In the genomic region with DNA sequence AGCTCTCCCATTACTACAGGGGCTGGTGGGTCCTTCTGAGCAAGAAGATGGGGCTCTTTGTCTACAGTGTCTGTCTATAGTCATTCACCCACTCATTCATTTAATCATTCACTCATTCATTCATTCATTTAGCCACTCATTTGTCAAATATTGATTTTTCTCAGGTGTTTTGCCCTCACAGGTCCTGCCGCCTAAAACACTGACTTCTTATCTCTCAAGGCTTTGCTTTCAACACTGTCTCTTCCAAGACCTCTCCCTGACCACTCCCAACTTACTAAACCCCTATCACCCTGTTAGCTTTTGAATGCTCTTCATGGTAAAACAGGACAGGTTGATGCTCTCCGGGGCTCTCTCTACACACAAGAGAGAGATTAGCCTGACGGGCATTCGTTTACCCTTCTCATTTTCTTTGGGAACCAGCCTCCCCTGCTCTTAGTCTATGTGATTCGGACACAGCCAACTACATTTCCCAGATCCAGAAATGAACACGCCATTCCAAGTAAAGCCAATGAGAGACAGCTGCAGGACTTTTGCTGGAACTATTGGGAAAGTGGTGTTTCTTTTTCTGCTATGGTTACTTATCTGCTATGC, we compare ENCODE assay signal across 1 cellular context.
TF ChIP-seq lines count a peak whose summit lies in the region.

No MANE protein-coding gene starts in this region.

TF ChIP-seq in K562, 482 proteins besides CTCF, POLR2A, EP300 and RAD21 (continued from another document):
- TF ChIP-seq, protein P1, sequence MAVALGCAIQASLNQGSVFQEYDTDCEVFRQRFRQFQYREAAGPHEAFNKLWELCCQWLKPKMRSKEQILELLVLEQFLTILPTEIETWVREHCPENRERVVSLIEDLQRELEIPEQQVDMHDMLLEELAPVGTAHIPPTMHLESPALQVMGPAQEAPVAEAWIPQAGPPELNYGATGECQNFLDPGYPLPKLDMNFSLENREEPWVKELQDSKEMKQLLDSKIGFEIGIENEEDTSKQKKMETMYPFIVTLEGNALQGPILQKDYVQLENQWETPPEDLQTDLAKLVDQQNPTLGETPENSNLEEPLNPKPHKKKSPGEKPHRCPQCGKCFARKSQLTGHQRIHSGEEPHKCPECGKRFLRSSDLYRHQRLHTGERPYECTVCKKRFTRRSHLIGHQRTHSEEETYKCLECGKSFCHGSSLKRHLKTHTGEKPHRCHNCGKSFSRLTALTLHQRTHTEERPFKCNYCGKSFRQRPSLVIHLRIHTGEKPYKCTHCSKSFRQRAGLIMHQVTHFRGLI (CRISPR knock-in tag; IDR thresholded peaks at IDR 0.05) = no peak
- TF ChIP-seq CHD1 (IDR thresholded peaks at IDR 0.05; ENCODE audit: low read length) (no peak), SMC3 (conservative IDR thresholded peaks at IDR 0.05; ENCODE audit: insufficient read depth, low read depth, low read length) (no peak), CBFA2T3 (IDR thresholded peaks at IDR 0.05) (no peak), TEAD1 (CRISPR knock-in tag; IDR thresholded peaks at IDR 0.05) (no peak), MCM5 (IDR thresholded peaks at IDR 0.05; ENCODE audit: low read depth) (no peak), SMAD4 (CRISPR knock-in tag; conservative IDR thresholded peaks at IDR 0.05) (no peak), U2AF2 (optimal IDR thresholded peaks at IDR 0.05; ENCODE audit: low read depth, low read length) (no peak), NCOA1 (IDR thresholded peaks at IDR 0.05; ENCODE audit: low read depth) (no peak), TARDBP (IDR thresholded peaks at IDR 0.05) (no peak), FOXK1 (CRISPR knock-in tag; IDR thresholded peaks at IDR 0.05; ENCODE audit: borderline replicate concordance) (no peak)
- TF ChIP-seq, protein P2, sequence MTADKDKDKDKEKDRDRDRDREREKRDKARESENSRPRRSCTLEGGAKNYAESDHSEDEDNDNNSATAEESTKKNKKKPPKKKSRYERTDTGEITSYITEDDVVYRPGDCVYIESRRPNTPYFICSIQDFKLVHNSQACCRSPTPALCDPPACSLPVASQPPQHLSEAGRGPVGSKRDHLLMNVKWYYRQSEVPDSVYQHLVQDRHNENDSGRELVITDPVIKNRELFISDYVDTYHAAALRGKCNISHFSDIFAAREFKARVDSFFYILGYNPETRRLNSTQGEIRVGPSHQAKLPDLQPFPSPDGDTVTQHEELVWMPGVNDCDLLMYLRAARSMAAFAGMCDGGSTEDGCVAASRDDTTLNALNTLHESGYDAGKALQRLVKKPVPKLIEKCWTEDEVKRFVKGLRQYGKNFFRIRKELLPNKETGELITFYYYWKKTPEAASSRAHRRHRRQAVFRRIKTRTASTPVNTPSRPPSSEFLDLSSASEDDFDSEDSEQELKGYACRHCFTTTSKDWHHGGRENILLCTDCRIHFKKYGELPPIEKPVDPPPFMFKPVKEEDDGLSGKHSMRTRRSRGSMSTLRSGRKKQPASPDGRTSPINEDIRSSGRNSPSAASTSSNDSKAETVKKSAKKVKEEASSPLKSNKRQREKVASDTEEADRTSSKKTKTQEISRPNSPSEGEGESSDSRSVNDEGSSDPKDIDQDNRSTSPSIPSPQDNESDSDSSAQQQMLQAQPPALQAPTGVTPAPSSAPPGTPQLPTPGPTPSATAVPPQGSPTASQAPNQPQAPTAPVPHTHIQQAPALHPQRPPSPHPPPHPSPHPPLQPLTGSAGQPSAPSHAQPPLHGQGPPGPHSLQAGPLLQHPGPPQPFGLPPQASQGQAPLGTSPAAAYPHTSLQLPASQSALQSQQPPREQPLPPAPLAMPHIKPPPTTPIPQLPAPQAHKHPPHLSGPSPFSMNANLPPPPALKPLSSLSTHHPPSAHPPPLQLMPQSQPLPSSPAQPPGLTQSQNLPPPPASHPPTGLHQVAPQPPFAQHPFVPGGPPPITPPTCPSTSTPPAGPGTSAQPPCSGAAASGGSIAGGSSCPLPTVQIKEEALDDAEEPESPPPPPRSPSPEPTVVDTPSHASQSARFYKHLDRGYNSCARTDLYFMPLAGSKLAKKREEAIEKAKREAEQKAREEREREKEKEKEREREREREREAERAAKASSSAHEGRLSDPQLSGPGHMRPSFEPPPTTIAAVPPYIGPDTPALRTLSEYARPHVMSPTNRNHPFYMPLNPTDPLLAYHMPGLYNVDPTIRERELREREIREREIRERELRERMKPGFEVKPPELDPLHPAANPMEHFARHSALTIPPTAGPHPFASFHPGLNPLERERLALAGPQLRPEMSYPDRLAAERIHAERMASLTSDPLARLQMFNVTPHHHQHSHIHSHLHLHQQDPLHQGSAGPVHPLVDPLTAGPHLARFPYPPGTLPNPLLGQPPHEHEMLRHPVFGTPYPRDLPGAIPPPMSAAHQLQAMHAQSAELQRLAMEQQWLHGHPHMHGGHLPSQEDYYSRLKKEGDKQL (CRISPR knock-in tag; IDR thresholded peaks at IDR 0.05; ENCODE audit: borderline replicate concordance) = no peak
- TF ChIP-seq, protein P3, sequence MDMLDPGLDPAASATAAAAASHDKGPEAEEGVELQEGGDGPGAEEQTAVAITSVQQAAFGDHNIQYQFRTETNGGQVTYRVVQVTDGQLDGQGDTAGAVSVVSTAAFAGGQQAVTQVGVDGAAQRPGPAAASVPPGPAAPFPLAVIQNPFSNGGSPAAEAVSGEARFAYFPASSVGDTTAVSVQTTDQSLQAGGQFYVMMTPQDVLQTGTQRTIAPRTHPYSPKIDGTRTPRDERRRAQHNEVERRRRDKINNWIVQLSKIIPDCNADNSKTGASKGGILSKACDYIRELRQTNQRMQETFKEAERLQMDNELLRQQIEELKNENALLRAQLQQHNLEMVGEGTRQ (CRISPR knock-in tag; IDR thresholded peaks at IDR 0.05) = no peak
